1 cellular context compared by ENCODE assay signal in the genomic region with DNA sequence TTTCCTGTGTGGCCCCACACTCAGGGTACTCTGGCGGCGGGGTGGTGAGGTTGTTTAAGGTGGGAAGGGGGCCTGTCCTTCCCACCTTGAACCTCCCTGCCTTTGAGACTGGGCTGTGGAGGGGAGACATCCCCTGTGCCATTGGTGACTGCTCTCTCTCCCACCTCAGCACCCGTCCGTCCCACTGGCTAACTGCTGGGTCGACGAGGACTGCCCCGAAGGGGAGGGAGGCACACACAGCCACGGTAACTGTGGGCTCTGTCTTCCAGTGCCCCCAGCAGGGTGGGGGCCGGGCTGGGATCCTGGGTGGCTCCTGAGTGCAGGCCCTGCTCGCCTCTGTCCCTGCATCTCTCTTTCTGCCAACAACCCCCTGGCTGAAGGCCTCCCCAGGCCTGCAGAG.
A peak's percentile ranks its signal among the peaks of the same experiment; 100 is the strongest.
TF ChIP-seq lines count a peak whose summit lies in the region.

No MANE protein-coding gene starts in this region.

TF ChIP-seq in K562, 482 proteins besides CTCF, POLR2A, EP300 and RAD21:
- TF ChIP-seq POLR2G (IDR thresholded peaks at IDR 0.05; ENCODE audit: low read depth, low read length), result 0 out of 2 replicates have a peak, but pooled peaks have one; percentile 12
- 0 out of 2 replicates have a peak, but pooled peaks have one; percentile 13 for TF ChIP-seq CREB1 (IDR thresholded peaks at IDR 0.05)
- TF ChIP-seq CREB1 (CRISPR knock-in tag; IDR thresholded peaks at IDR 0.05), result no peak
- TF ChIP-seq NCOR1 (IDR thresholded peaks at IDR 0.05), result no peak
- TF ChIP-seq, protein P1, sequence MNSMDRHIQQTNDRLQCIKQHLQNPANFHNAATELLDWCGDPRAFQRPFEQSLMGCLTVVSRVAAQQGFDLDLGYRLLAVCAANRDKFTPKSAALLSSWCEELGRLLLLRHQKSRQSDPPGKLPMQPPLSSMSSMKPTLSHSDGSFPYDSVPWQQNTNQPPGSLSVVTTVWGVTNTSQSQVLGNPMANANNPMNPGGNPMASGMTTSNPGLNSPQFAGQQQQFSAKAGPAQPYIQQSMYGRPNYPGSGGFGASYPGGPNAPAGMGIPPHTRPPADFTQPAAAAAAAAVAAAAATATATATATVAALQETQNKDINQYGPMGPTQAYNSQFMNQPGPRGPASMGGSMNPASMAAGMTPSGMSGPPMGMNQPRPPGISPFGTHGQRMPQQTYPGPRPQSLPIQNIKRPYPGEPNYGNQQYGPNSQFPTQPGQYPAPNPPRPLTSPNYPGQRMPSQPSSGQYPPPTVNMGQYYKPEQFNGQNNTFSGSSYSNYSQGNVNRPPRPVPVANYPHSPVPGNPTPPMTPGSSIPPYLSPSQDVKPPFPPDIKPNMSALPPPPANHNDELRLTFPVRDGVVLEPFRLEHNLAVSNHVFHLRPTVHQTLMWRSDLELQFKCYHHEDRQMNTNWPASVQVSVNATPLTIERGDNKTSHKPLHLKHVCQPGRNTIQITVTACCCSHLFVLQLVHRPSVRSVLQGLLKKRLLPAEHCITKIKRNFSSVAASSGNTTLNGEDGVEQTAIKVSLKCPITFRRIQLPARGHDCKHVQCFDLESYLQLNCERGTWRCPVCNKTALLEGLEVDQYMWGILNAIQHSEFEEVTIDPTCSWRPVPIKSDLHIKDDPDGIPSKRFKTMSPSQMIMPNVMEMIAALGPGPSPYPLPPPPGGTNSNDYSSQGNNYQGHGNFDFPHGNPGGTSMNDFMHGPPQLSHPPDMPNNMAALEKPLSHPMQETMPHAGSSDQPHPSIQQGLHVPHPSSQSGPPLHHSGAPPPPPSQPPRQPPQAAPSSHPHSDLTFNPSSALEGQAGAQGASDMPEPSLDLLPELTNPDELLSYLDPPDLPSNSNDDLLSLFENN (IDR thresholded peaks at IDR 0.05; ENCODE audit: low read depth in 2 of 2, low read length in 2 of 2), result no peak
- TF ChIP-seq, protein P2, sequence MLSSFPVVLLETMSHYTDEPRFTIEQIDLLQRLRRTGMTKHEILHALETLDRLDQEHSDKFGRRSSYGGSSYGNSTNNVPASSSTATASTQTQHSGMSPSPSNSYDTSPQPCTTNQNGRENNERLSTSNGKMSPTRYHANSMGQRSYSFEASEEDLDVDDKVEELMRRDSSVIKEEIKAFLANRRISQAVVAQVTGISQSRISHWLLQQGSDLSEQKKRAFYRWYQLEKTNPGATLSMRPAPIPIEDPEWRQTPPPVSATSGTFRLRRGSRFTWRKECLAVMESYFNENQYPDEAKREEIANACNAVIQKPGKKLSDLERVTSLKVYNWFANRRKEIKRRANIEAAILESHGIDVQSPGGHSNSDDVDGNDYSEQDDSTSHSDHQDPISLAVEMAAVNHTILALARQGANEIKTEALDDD (IDR thresholded peaks at IDR 0.05), result no peak
- TF ChIP-seq PTRF (tag; IDR thresholded peaks at IDR 0.05), result no peak
- TF ChIP-seq NEUROD1 (IDR thresholded peaks at IDR 0.05; ENCODE audit: borderline replicate concordance, low read depth, low read length, partially characterized antibody), result no peak
- 0 out of 2 replicates have a peak, but pooled peaks have one; percentile 30 for TF ChIP-seq GABPB2 (CRISPR knock-in tag; conservative IDR thresholded peaks at IDR 0.05)
- no peak for TF ChIP-seq ZNF354B (CRISPR knock-in tag; IDR thresholded peaks at IDR 0.05)
- no peak for TF ChIP-seq HMGN3 (IDR thresholded peaks at IDR 0.05; ENCODE audit: borderline replicate concordance, extremely low read depth, insufficient read length, low read depth, low read length)
- no peak for TF ChIP-seq ZNF316 (IDR thresholded peaks at IDR 0.05)
- TF ChIP-seq BRD9 (IDR thresholded peaks at IDR 0.05; ENCODE audit: low read depth, partially characterized antibody), result no peak
- TF ChIP-seq ZFP36 (IDR thresholded peaks at IDR 0.05; ENCODE audit: low read depth, low read length, partially characterized antibody), result no peak
- TF ChIP-seq SP2 (IDR thresholded peaks at IDR 0.05; ENCODE audit: extremely low read depth, low read depth, low read length, poor library complexity, severe bottlenecking), result no peak
- TF ChIP-seq ZNF586 (CRISPR knock-in tag; conservative IDR thresholded peaks at IDR 0.05), result no peak
- TF ChIP-seq, protein P3, sequence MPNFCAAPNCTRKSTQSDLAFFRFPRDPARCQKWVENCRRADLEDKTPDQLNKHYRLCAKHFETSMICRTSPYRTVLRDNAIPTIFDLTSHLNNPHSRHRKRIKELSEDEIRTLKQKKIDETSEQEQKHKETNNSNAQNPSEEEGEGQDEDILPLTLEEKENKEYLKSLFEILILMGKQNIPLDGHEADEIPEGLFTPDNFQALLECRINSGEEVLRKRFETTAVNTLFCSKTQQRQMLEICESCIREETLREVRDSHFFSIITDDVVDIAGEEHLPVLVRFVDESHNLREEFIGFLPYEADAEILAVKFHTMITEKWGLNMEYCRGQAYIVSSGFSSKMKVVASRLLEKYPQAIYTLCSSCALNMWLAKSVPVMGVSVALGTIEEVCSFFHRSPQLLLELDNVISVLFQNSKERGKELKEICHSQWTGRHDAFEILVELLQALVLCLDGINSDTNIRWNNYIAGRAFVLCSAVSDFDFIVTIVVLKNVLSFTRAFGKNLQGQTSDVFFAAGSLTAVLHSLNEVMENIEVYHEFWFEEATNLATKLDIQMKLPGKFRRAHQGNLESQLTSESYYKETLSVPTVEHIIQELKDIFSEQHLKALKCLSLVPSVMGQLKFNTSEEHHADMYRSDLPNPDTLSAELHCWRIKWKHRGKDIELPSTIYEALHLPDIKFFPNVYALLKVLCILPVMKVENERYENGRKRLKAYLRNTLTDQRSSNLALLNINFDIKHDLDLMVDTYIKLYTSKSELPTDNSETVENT (CRISPR knock-in tag; IDR thresholded peaks at IDR 0.05), result peak; percentile 54; the same call in 1 of the 2 replicates
- TF ChIP-seq, protein P4, sequence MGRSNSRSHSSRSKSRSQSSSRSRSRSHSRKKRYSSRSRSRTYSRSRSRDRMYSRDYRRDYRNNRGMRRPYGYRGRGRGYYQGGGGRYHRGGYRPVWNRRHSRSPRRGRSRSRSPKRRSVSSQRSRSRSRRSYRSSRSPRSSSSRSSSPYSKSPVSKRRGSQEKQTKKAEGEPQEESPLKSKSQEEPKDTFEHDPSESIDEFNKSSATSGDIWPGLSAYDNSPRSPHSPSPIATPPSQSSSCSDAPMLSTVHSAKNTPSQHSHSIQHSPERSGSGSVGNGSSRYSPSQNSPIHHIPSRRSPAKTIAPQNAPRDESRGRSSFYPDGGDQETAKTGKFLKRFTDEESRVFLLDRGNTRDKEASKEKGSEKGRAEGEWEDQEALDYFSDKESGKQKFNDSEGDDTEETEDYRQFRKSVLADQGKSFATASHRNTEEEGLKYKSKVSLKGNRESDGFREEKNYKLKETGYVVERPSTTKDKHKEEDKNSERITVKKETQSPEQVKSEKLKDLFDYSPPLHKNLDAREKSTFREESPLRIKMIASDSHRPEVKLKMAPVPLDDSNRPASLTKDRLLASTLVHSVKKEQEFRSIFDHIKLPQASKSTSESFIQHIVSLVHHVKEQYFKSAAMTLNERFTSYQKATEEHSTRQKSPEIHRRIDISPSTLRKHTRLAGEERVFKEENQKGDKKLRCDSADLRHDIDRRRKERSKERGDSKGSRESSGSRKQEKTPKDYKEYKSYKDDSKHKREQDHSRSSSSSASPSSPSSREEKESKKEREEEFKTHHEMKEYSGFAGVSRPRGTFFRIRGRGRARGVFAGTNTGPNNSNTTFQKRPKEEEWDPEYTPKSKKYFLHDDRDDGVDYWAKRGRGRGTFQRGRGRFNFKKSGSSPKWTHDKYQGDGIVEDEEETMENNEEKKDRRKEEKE (IDR thresholded peaks at IDR 0.05; ENCODE audit: borderline replicate concordance in 1 of 2, control insufficient read depth in 1 of 2, low read depth in 2 of 2, low read length in 1 of 2), result no peak
- TF ChIP-seq SNAPC5 (CRISPR knock-in tag; IDR thresholded peaks at IDR 0.05), result no peak
- TF ChIP-seq SUPT5H (IDR thresholded peaks at IDR 0.05), result no peak
- 0 out of 2 replicates have a peak, but pooled peaks have one; percentile 52 for TF ChIP-seq TAF15 (IDR thresholded peaks at IDR 0.05; ENCODE audit: low read depth, low read length)
